Comparison of ENCODE assay signal across 8 cellular contexts in the genomic region with DNA sequence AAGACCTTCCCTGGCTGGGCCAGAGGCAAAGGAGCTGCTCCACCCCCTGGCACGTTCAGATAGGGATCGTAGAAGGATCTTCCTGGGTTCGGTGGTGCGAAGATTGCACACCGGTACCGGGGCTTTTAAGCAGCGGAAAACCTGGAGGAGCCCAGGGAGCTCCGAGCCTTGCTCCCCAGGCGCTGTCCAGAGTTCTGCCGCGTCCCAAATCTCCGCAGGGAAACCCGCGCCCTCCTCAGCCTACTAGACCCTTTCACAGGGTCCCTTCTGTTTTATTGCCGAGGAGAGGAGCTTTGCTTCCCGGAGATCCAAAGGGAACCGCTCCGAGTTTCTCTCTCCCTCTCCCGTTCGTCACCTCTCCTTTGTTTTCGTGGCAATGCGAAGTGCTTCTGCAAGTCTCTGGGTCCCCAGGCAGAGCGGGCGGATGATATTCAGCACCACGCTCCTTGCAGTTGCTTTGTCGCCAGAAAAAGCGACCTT. TPM values are rescaled to one million over a fixed set of nuclear protein-coding genes. Genes with fewer than 3 reads are reported as not detected.
DNase-seq lines count a peak whose midpoint lies in the region; TF ChIP-seq lines count a peak whose summit lies in the region.

No MANE protein-coding gene starts in this region.

- intact Hi-C loops in posterior cingulate gyrus (cut with DNase I), result no loop called here

- no peak for TF ChIP-seq CTCF in fibroblast of pulmonary artery (IDR thresholded peaks at IDR 0.05; ENCODE audit: low read length, missing control alignments)

- DNase-seq in EL (peak; percentile 33), NCI-H524 treated with DMSO at 0.1 percent for 48 hours (lab: John Stamatoyannopoulos, UW) (peak; percentile 1), fibroblast of pulmonary artery (ENCODE audit: low read depth) (peak; percentile 42), posterior cingulate gyrus (peak in 6 of 10 donors; percentile 14 to 80 (median 42)), NCI-H2171 (lab: John Stamatoyannopoulos, UW) (no peak), occipital lobe (lab: John Stamatoyannopoulos, UW) (no peak), superior temporal gyrus (ENCODE audit: extremely low spot score) (no peak)
- no peak for DNase-seq in stimulated activated CD8-positive, alpha-beta memory T cell treated with anti-CD3 and anti-CD28 coated beads, Interleukin-4, amount 100 ng/mL, for 48 hours

- peak overlapping the region; percentile 17 for H3K4me3 ChIP-seq in fibroblast of pulmonary artery (replicated peaks; ENCODE audit: low read depth, low read length)

RNA-seq across cellular contexts. Expression of a gene that starts 0.5 kb away (rescaled TPM):
- 10.1 TPM for total RNA-seq in occipital lobe

Comparison
In these comparisons a context has a peak if more than half of its experiments do, and no peak if none do; other contexts are left out.
1. DNase-seq: peak in EL (single experiment), NCI-H524 treated with DMSO at 0.1 percent for 48 hours (single experiment), fibroblast of pulmonary artery (single experiment) and posterior cingulate gyrus (6 of 10); none in NCI-H2171 (single experiment), stimulated activated CD8-positive, alpha-beta memory T cell treated with anti-CD3 and anti-CD28 coated beads, Interleukin-4, amount 100 ng/mL, for 48 hours (single experiment), occipital lobe (single experiment) and superior temporal gyrus (single experiment).